In genomic region chr5:134845335-134845851, GRCh38 we compare ENCODE assay signal across 8 cellular contexts. TPM values are rescaled to one million over a fixed set of nuclear protein-coding genes. Genes with fewer than 3 reads are reported as not detected.
DNase-seq lines count a peak whose midpoint lies in the region; ATAC-seq, FAIRE-seq and TF ChIP-seq lines count a peak whose summit lies in the region.

No MANE protein-coding gene starts in this region.

- H3K27ac Mint-ChIP-seq in Calu3 (ENCODE audit: unreplicated experiment): peak overlapping the region; percentile 97

- H3K9me3 ChIP-seq in NT2/D1 (ENCODE audit: insufficient read depth, low read length) (no peaks in the 10 kb centered on the region), endothelial cell of umbilical vein (replicated peaks; ENCODE audit: control insufficient read depth, insufficient read depth, low read length) (no peaks in the 10 kb centered on the region), osteoblast (ENCODE audit: low read depth, low read length) (no peaks in the 10 kb centered on the region)

- no peaks in the 10 kb centered on the region for H3K27me3 Mint-ChIP-seq in Calu3 (ENCODE audit: unreplicated experiment)

- H3K4me3 ChIP-seq in NT2/D1 (ENCODE audit: insufficient read length, low read depth) (peak overlapping the region; percentile 72), endothelial cell of umbilical vein (replicated peaks in 1 of 3; ENCODE audit: insufficient read depth in 1 of 3, low read depth in 1 of 3, low read length in 3 of 3) (peak overlapping the region in 2 of 3 experiments; percentile 20 to 50), osteoblast (ENCODE audit: insufficient read depth, low read length) (peak overlapping the region; percentile 94)

- H3K9me3 Mint-ChIP-seq in Calu3 (ENCODE audit: low read depth, unreplicated experiment): no peaks in the 10 kb centered on the region

- TF ChIP-seq CTCF in Calu3 (IDR thresholded peaks at IDR 0.05; ENCODE audit: unreplicated experiment) (no peak), endothelial cell of umbilical vein (IDR thresholded peaks at IDR 0.05; ENCODE audit: extremely low read depth in 1 of 2, insufficient read depth in 1 of 2, low read depth in 1 of 2, low read length in 2 of 2) (no peak), osteoblast (IDR thresholded peaks at IDR 0.05; ENCODE audit: extremely low read depth, low read depth, low read length) (no peak)

- H3K27ac ChIP-seq in endothelial cell of umbilical vein (ENCODE audit: insufficient read depth, low read depth, low read length): peak overlapping the region; percentile 90
- H3K27ac ChIP-seq in osteoblast (ENCODE audit: low read depth, low read length): peak overlapping the region; percentile 89

- H3K4me2 ChIP-seq in endothelial cell of umbilical vein (ENCODE audit: insufficient read depth, low read length) (peak overlapping the region; percentile 59), osteoblast (ENCODE audit: insufficient read depth, low read length) (peak overlapping the region; percentile 87)

- BruUV-seq in Calu3 (replicated peaks; lab: Mats Ljungman, UMichigan) (no TSS peak), endothelial cell of umbilical vein (replicated peaks; lab: Mats Ljungman, UMichigan) (TSS peak; percentile 87)

- no peak overlapping the region for H2AFZ ChIP-seq in endothelial cell of umbilical vein (ENCODE audit: low read depth, low read length)
- H2AFZ ChIP-seq in osteoblast (ENCODE audit: low read length): peak overlapping the region; percentile 65

- H3K4me1 ChIP-seq in NT2/D1 (ENCODE audit: insufficient read depth, insufficient read length): no peaks in the 10 kb centered on the region
- H3K4me1 ChIP-seq in endothelial cell of umbilical vein (ENCODE audit: control insufficient read depth, extremely low read depth, insufficient read depth, low read length): peaks cover 35% of the 10 kb centered on the region
- H3K4me1 ChIP-seq in osteoblast (ENCODE audit: insufficient read depth, low read length): peaks cover 29% of the 10 kb centered on the region

- no peaks in the 10 kb centered on the region for H4K20me1 ChIP-seq in endothelial cell of umbilical vein (replicated peaks; ENCODE audit: control insufficient read depth, extremely low read depth, insufficient read depth, low read length)
- H4K20me1 ChIP-seq in osteoblast (ENCODE audit: insufficient read depth, low read length): peaks cover 8% of the 10 kb centered on the region

- H3K9ac ChIP-seq in NT2/D1 (ENCODE audit: insufficient read length, low read depth) (peak overlapping the region; percentile 92), endothelial cell of umbilical vein (replicated peaks; ENCODE audit: extremely low read depth, insufficient read depth, low read length) (peak overlapping the region; percentile 96)

- ATAC-seq in GM19455 (IDR thresholded peaks at IDR 0.05; ENCODE audit: unreplicated experiment): no peak

- CTCF ChIA-PET in Calu3 (lab: Charles Lee): interaction anchor here (0.6 to 1.2 kb wide), 3 partner anchors 59 to 675 kb away, joined by 3 to 11 read pairs (median 4); partner anchors contain the start of gene PCBD2
- CTCF ChIA-PET in endothelial cell of umbilical vein (lab: Charles Lee): interaction anchor here (0.8 to 1.7 kb wide), 4 partner anchors 11 to 61 kb away, joined by 3 to 11 read pairs (median 4); partner anchors contain the start of genes PCBD2 and TXNDC15

- intact Hi-C loops in Calu3 (cut with micrococcal nuclease; ENCODE audit: unreplicated experiment): no loop called here
- intact Hi-C loops in endothelial cell of umbilical vein (cut with micrococcal nuclease): loop anchor here (1.0 to 5.0 kb wide), 5 partner anchors 29 to 198 kb away; partner anchors contain the start of genes CAMLG, PCBD2, SEC24A and TXNDC15

- peaks cover 23% of the 10 kb centered on the region for H3K4me1 Mint-ChIP-seq in Calu3 (ENCODE audit: low read depth, unreplicated experiment)

- no peak for FAIRE-seq in endothelial cell of umbilical vein (lab: Jason Lieb, UNC)

- H3K36me3 ChIP-seq in NT2/D1 (ENCODE audit: insufficient read depth, insufficient read length, low read length): peaks cover 33% of the 10 kb centered on the region
- H3K36me3 ChIP-seq in endothelial cell of umbilical vein (ENCODE audit: control insufficient read depth in 2 of 2, extremely low read depth in 1 of 2, insufficient read depth in 2 of 2, low read length in 2 of 2): peaks cover 0 to 2% of the 10 kb centered on the region in 2 experiments
- H3K36me3 ChIP-seq in osteoblast (ENCODE audit: insufficient read depth, low read length): peaks cover 7% of the 10 kb centered on the region

- H3K4me3 Mint-ChIP-seq in Calu3 (ENCODE audit: low read depth, unreplicated experiment): peak overlapping the region; percentile 91

- H3K36me3 Mint-ChIP-seq in Calu3 (ENCODE audit: insufficient read depth, unreplicated experiment): peaks cover 64% of the 10 kb centered on the region

- POLR2A ChIA-PET in endothelial cell of umbilical vein (lab: Charles Lee): interaction anchor here (0.7 to 1.0 kb wide), 8 partner anchors 8 to 107 kb away, joined by 3 to 6 read pairs (median 4); partner anchors contain the start of genes CAMLG, PCBD2 and TXNDC15

- no peak for TF ChIP-seq POLR2A in endothelial cell of umbilical vein (IDR thresholded peaks at IDR 0.05; ENCODE audit: low read depth, low read length)

- no peaks in the 10 kb centered on the region for H3K9me1 ChIP-seq in endothelial cell of umbilical vein (replicated peaks; ENCODE audit: control insufficient read depth, extremely low read depth, insufficient read depth, low read length)

- dilution Hi-C loops in endothelial cell of umbilical vein (cut with MboI; ENCODE audit: extremely low pct_ligation_motif_present, low sequenced_read_pairs): no loop called here

- DNase-seq in Calu3 (no peak), NT2/D1 (ENCODE audit: low read depth, low spot score) (no peak), endothelial cell of umbilical vein (ENCODE audit: low read depth, low spot score) (no peak), osteoblast (ENCODE audit: insufficient read length, low spot score, missing footprints) (no peak), cerebellar nuclear complex (lab: John Stamatoyannopoulos, UW) (no peak), SK-N-DZ (ENCODE audit: low spot score) (no peak), HUDEP-2 (lab: John Stamatoyannopoulos, UW; ENCODE audit: unreplicated experiment in 76 of 76) (no peak)

- H3K79me2 ChIP-seq in endothelial cell of umbilical vein (ENCODE audit: control insufficient read depth, insufficient read depth, low read length): peaks cover 38% of the 10 kb centered on the region
- peaks cover 42% of the 10 kb centered on the region for H3K79me2 ChIP-seq in osteoblast (ENCODE audit: insufficient read depth, low read length)

- H3K27me3 ChIP-seq in NT2/D1 (ENCODE audit: insufficient read depth, insufficient read length) (no peaks in the 10 kb centered on the region), endothelial cell of umbilical vein (ENCODE audit: control insufficient read depth in 2 of 2, insufficient read depth in 2 of 2, low read length in 2 of 2) (no peaks in the 10 kb centered on the region), osteoblast (ENCODE audit: insufficient read depth, low read length) (no peaks in the 10 kb centered on the region)

TF ChIP-seq in endothelial cell of umbilical vein, 7 proteins besides CTCF, POLR2A, EP300 and RAD21:
- no peak for TF ChIP-seq JUN (IDR thresholded peaks at IDR 0.05; ENCODE audit: borderline replicate concordance, insufficient read depth, insufficient read length, low read depth)
- TF ChIP-seq FOS (IDR thresholded peaks at IDR 0.05; ENCODE audit: borderline replicate concordance, insufficient read depth, low read length): peak; percentile 69
- TF ChIP-seq GATA2 (IDR thresholded peaks at IDR 0.05; ENCODE audit: insufficient read depth, insufficient read length, low read depth, low read length): peak; percentile 96
TF ChIP-seq in endothelial cell of umbilical vein: peak in this region for 2.

RNA-seq across cellular contexts. Expression of gene C5orf24, which starts 0.4 kb away (rescaled TPM):
- 59.6 and 63.4 TPM in 2 replicates for total RNA-seq in Calu3 (2022)
- total RNA-seq in endothelial cell of umbilical vein: 56.0 and 56.2 TPM in 2 replicates
- 16.4 and 21.7 TPM in 2 replicates for polyA plus RNA-seq in endothelial cell of umbilical vein
- 20.3 and 20.4 TPM in 2 replicates for polyA plus RNA-seq in endothelial cell of umbilical vein (2011; cell fraction: cytosol; rRNA removed)
- polyA plus RNA-seq in endothelial cell of umbilical vein (2011; cell fraction: nucleus; rRNA removed): 54.6 and 60.4 TPM in 2 replicates
- polyA plus RNA-seq in endothelial cell of umbilical vein (2012): 26.2 and 39.9 TPM in 2 replicates
- 39.1 and 42.3 TPM in 2 replicates for polyA minus RNA-seq in endothelial cell of umbilical vein
- polyA minus RNA-seq in endothelial cell of umbilical vein (2011; cell fraction: cytosol; rRNA and poly(A)+ RNA removed): 21.7 TPM
- polyA minus RNA-seq in endothelial cell of umbilical vein (2011; cell fraction: nucleus; rRNA and poly(A)+ RNA removed): 36.8 and 50.4 TPM in 2 replicates
- total RNA-seq in osteoblast: 46.3 and 48.3 TPM in 2 replicates
- polyA plus RNA-seq in SK-N-DZ (2014; cell fraction: cytosol; rRNA removed): 53.3 and 54.3 TPM in 2 replicates
- polyA plus RNA-seq in SK-N-DZ (2014; cell fraction: nucleus; rRNA removed): 32.6 and 41.4 TPM in 2 replicates

RNA-seq across cellular contexts. Expression of gene TXNDC15, which starts 28.8 kb away (rescaled TPM):
- total RNA-seq in Calu3 (2022): 33.8 and 34.2 TPM in 2 replicates
- 49.7 and 68.6 TPM in 2 replicates for total RNA-seq in endothelial cell of umbilical vein
- 57.2 and 63.0 TPM in 2 replicates for polyA plus RNA-seq in endothelial cell of umbilical vein
- 72.6 and 82.5 TPM in 2 replicates for polyA plus RNA-seq in endothelial cell of umbilical vein (2011; cell fraction: cytosol; rRNA removed)
- 67.7 and 72.6 TPM in 2 replicates for polyA plus RNA-seq in endothelial cell of umbilical vein (2011; cell fraction: nucleus; rRNA removed)
- polyA plus RNA-seq in endothelial cell of umbilical vein (2012): 50.6 and 52.8 TPM in 2 replicates
- polyA minus RNA-seq in endothelial cell of umbilical vein: 75.8 and 85.4 TPM in 2 replicates
- polyA minus RNA-seq in endothelial cell of umbilical vein (2011; cell fraction: cytosol; rRNA and poly(A)+ RNA removed): 15.2 TPM
- polyA minus RNA-seq in endothelial cell of umbilical vein (2011; cell fraction: nucleus; rRNA and poly(A)+ RNA removed): 19.4 and 28.8 TPM in 2 replicates
- 87.2 and 91.1 TPM in 2 replicates for total RNA-seq in osteoblast
- 50.5 and 56.8 TPM in 2 replicates for polyA plus RNA-seq in SK-N-DZ (2014; cell fraction: cytosol; rRNA removed)
- polyA plus RNA-seq in SK-N-DZ (2014; cell fraction: nucleus; rRNA removed): 20.9 and 23.6 TPM in 2 replicates

RNA-seq across cellular contexts. Expression of gene PCBD2, which starts 59.5 kb away (rescaled TPM):
- total RNA-seq in Calu3 (2022) (18.1 and 18.8 TPM in 2 replicates), endothelial cell of umbilical vein (10.0 and 10.7 TPM in 2 replicates), osteoblast (4.7 and 6.5 TPM in 2 replicates)
- 4.0 and 4.2 TPM in 2 replicates for polyA plus RNA-seq in endothelial cell of umbilical vein
- 5.2 and 5.5 TPM in 2 replicates for polyA plus RNA-seq in endothelial cell of umbilical vein (2011; cell fraction: cytosol; rRNA removed)
- polyA plus RNA-seq in endothelial cell of umbilical vein (2011; cell fraction: nucleus; rRNA removed): 5.9 and 8.6 TPM in 2 replicates
- 4.7 and 6.3 TPM in 2 replicates for polyA plus RNA-seq in endothelial cell of umbilical vein (2012)
- 3.9 TPM in 2 replicates for polyA minus RNA-seq in endothelial cell of umbilical vein
- polyA minus RNA-seq in endothelial cell of umbilical vein (2011; cell fraction: cytosol; rRNA and poly(A)+ RNA removed): 6.8 TPM
- 5.0 and 9.0 TPM in 2 replicates for polyA minus RNA-seq in endothelial cell of umbilical vein (2011; cell fraction: nucleus; rRNA and poly(A)+ RNA removed)
- polyA plus RNA-seq in SK-N-DZ (2014; cell fraction: cytosol; rRNA removed): 18.8 and 20.8 TPM in 2 replicates
- polyA plus RNA-seq in SK-N-DZ (2014; cell fraction: nucleus; rRNA removed): 5.3 and 8.4 TPM in 2 replicates

Comparison
In these comparisons a context has a peak if more than half of its experiments do, and no peak if none do; other contexts are left out.
1. H3K4me3 ChIP-seq: peak in every context shown above with its lines; median percentile 94 in osteoblast; 72 in NT2/D1; 35 in endothelial cell of umbilical vein.